11 cellular contexts compared by ENCODE assay signal in genomic region chr12:104604995-104605675, GRCh38.
DNase-seq lines count a peak whose midpoint lies in the region; ATAC-seq and FAIRE-seq lines count a peak whose summit lies in the region.
"Had no signal": no experiment of that assay in that cellular context is flagged by ENCODE, and none has a peak within 500 bp of the region (broad histone marks: within the 10 kb centered on the region; RNA-seq: fewer than 3 reads in every experiment).

No MANE protein-coding gene starts in this region.

- no peaks in the 10 kb centered on the region for H3K27me3 ChIP-seq in ACC112 (ENCODE audit: insufficient read depth, low read length)
- H3K27me3 ChIP-seq in naive thymus-derived CD4-positive, alpha-beta T cell (ENCODE audit: control insufficient read depth in 2 of 2, insufficient read depth in 2 of 2, low read length in 2 of 2): no peaks in the 10 kb centered on the region

- H3K4me1 ChIP-seq in ACC112 (ENCODE audit: control insufficient read depth, insufficient read depth, low read length, unreplicated experiment): peaks cover 57% of the 10 kb centered on the region
- H3K4me1 ChIP-seq in naive thymus-derived CD4-positive, alpha-beta T cell (ENCODE audit: control insufficient read depth in 2 of 2, insufficient read depth in 2 of 2, low read length in 2 of 2): peaks cover 10 to 16% of the 10 kb centered on the region in 2 donors

- no peaks in the 10 kb centered on the region for H3K36me3 ChIP-seq in ACC112 (ENCODE audit: insufficient read depth, low read length)
- no peaks in the 10 kb centered on the region for H3K36me3 ChIP-seq in naive thymus-derived CD4-positive, alpha-beta T cell (ENCODE audit: control insufficient read depth in 2 of 3, insufficient read depth in 3 of 3, low read length in 3 of 3)

- H3K36me3 Mint-ChIP-seq in IgD-negative memory B cell: peaks cover 2% of the 10 kb centered on the region
- H3K36me3 Mint-ChIP-seq in central memory CD8-positive, alpha-beta T cell (ENCODE audit: insufficient read depth): peaks cover 15% of the 10 kb centered on the region
- H3K36me3 Mint-ChIP-seq in naive thymus-derived CD4-positive, alpha-beta T cell: peaks cover 3 to 33% (median 8%) of the 10 kb centered on the region in 5 donors

- no peaks in the 10 kb centered on the region for H3K9me3 ChIP-seq in naive thymus-derived CD4-positive, alpha-beta T cell (ENCODE audit: control insufficient read depth in 2 of 3, low read length in 3 of 3)

- H3K4me1 Mint-ChIP-seq in IgD-negative memory B cell: peaks cover 27 to 51% (median 47%) of the 10 kb centered on the region in 3 donors
- H3K4me1 Mint-ChIP-seq in central memory CD8-positive, alpha-beta T cell: peaks cover 85% of the 10 kb centered on the region
- H3K4me1 Mint-ChIP-seq in naive thymus-derived CD4-positive, alpha-beta T cell: peaks cover 36 to 74% (median 63%) of the 10 kb centered on the region in 7 donors

- H3K27me3 Mint-ChIP-seq in IgD-negative memory B cell: no peaks in the 10 kb centered on the region
- H3K27me3 Mint-ChIP-seq in central memory CD8-positive, alpha-beta T cell: no peaks in the 10 kb centered on the region
- H3K27me3 Mint-ChIP-seq in naive thymus-derived CD4-positive, alpha-beta T cell: no peaks in the 10 kb centered on the region

- H3K4me3 ChIP-seq in ACC112 (ENCODE audit: low read depth, low read length): peak overlapping the region; percentile 64
- no peak overlapping the region for H3K4me3 ChIP-seq in naive thymus-derived CD4-positive, alpha-beta T cell (ENCODE audit: low read length)
- H3K4me3 ChIP-seq: SK-N-MC had no signal

- H3K79me2 ChIP-seq in ACC112 (ENCODE audit: control insufficient read depth, insufficient read depth, low read length, unreplicated experiment): no peaks in the 10 kb centered on the region

- no peak for DNase-seq in central memory CD8-positive, alpha-beta T cell (ENCODE audit: low spot score in 2 of 2)
- DNase-seq in naive thymus-derived CD4-positive, alpha-beta T cell: no peak
- DNase-seq in epidermal melanocyte (ENCODE audit: insufficient read length, low spot score): no peak
- DNase-seq in HTR-8/SVneo (ENCODE audit: insufficient read length, low spot score): no peak
- no peak for DNase-seq in A172 (ENCODE audit: low spot score)
- DNase-seq: COR-L47, NCI-H1092 treated with DMSO at 0.1 percent for 48 hours had no signal

- no peaks in the 10 kb centered on the region for H3K9me3 Mint-ChIP-seq in IgD-negative memory B cell
- no peaks in the 10 kb centered on the region for H3K9me3 Mint-ChIP-seq in central memory CD8-positive, alpha-beta T cell
- no peaks in the 10 kb centered on the region for H3K9me3 Mint-ChIP-seq in naive thymus-derived CD4-positive, alpha-beta T cell

- no peak for ATAC-seq in central memory CD8-positive, alpha-beta T cell (replicated peaks; ENCODE audit: extremely low read depth, poor library complexity, severe bottlenecking)
- no peak for ATAC-seq in naive thymus-derived CD4-positive, alpha-beta T cell
- no peak for ATAC-seq in HG03159 (IDR thresholded peaks at IDR 0.05; ENCODE audit: unreplicated experiment)

- POLR2A ChIA-PET in naive thymus-derived CD4-positive, alpha-beta T cell (lab: Charles Lee): no interaction called here

- H3K4me3 Mint-ChIP-seq in IgD-negative memory B cell: peak overlapping the region in 3 of 4 donors; percentile 35 to 81 (median 77)
- no peak overlapping the region for H3K4me3 Mint-ChIP-seq in central memory CD8-positive, alpha-beta T cell
- H3K4me3 Mint-ChIP-seq in naive thymus-derived CD4-positive, alpha-beta T cell: peak overlapping the region in 1 of 10 donors; percentile 66

- FAIRE-seq in HTR-8/SVneo (lab: Jason Lieb, UNC): no peak

- peak overlapping the region; percentile 95 for H3K27ac ChIP-seq in ACC112 (ENCODE audit: low read depth, low read length)
- no peak overlapping the region for H3K27ac ChIP-seq in naive thymus-derived CD4-positive, alpha-beta T cell (ENCODE audit: low read depth, low read length)
- H3K27ac ChIP-seq: SK-N-MC had no signal

- intact Hi-C loops in naive thymus-derived CD4-positive, alpha-beta T cell (cut with micrococcal nuclease): loop anchor here (1.0 to 10.0 kb wide), 5 partner anchors 36 to 390 kb away; partner anchors contain the start of genes CHST11 (in 2 of the 2) and TXNRD1 (in 1 of the 2)

- CTCF ChIA-PET in naive thymus-derived CD4-positive, alpha-beta T cell (lab: Charles Lee): interaction anchor here (1.5 kb wide), 1 partner anchor 223 kb away, joined by 4 read pairs; no protein-coding TSS in a partner anchor

- H3K27ac Mint-ChIP-seq in IgD-negative memory B cell: peak overlapping the region; percentile 8 to 79 (median 10)
- H3K27ac Mint-ChIP-seq in central memory CD8-positive, alpha-beta T cell (ENCODE audit: low read depth): peak overlapping the region; percentile 75
- peak overlapping the region in 6 of 9 donors; percentile 15 to 91 (median 50) for H3K27ac Mint-ChIP-seq in naive thymus-derived CD4-positive, alpha-beta T cell

- H2AFZ ChIP-seq in ACC112 (ENCODE audit: low read length, unreplicated experiment): peak overlapping the region; percentile 62

Comparison
In these comparisons a context has a peak if more than half of its experiments do, and no peak if none do; other contexts are left out.
1. H3K27ac Mint-ChIP-seq: peak in every context shown above with its lines; median percentile 75 in central memory CD8-positive, alpha-beta T cell; 50 in naive thymus-derived CD4-positive, alpha-beta T cell; 10 in IgD-negative memory B cell.